23 cellular contexts compared by ENCODE assay signal in genomic region chrX:74211911-74212310, GRCh38.
"Had no signal": no experiment of that assay in that cellular context is flagged by ENCODE, and none has a peak within 500 bp of the region (broad histone marks: within the 10 kb centered on the region; RNA-seq: fewer than 3 reads in every experiment).

No MANE protein-coding gene starts in this region.

- H3K27me3 ChIP-seq: esophagus muscularis mucosa, gastroesophageal sphincter, neural progenitor cell, ovary, sigmoid colon, stomach had no signal

- H3K36me3 ChIP-seq: neural progenitor cell, ovary had no signal

- H3K4me3 ChIP-seq: esophagus muscularis mucosa, gastroesophageal sphincter, left ventricle myocardium inferior, lower lobe of right lung, neural progenitor cell, ovary, psoas muscle, sigmoid colon, skin epidermis, stomach, thoracic aorta had no signal

- H3K27ac ChIP-seq: epithelial cell of prostate, esophagus muscularis mucosa, gastroesophageal sphincter, left ventricle myocardium inferior, lower lobe of right lung, neural progenitor cell, ovary, psoas muscle, sigmoid colon, skin epidermis, stomach, thoracic aorta had no signal

- H3K9me3 ChIP-seq: esophagus muscularis mucosa, gastroesophageal sphincter, left ventricle myocardium inferior, lower lobe of right lung, ovary, psoas muscle, sigmoid colon, stomach, thoracic aorta had no signal

- FAIRE-seq: keratinocyte had no signal

- H3K4me1 ChIP-seq: esophagus muscularis mucosa, gastroesophageal sphincter, lower lobe of right lung, neural progenitor cell, psoas muscle, sigmoid colon, stomach had no signal

- ATAC-seq: gastroesophageal sphincter; left cardiac atrium; lower lobe of right lung; natural killer cell treated with Interleukin-12 subunit alpha and Interleukin-12 subunit beta and Interleukin-15 and Interleukin-18, amount 100 ng/mL, for 72 hours; psoas muscle had no signal

- DNase-seq: effector memory CD4-positive, alpha-beta T cell; glutamatergic neuron; left cardiac atrium; left ventricle myocardium inferior; lower lobe of right lung; midbrain; nucleus accumbens; ovary; psoas muscle; sigmoid colon; stimulated activated CD4-positive, alpha-beta T cell treated with anti-CD3 and anti-CD28 coated beads, Interleukin-12 subunit alpha, Interleukin-12 subunit beta, amount 100 ng/mL, for 4 hours; stimulated activated naive CD4-positive, alpha-beta T cell; stomach; substantia nigra; trophoblast cell had no signal
